ENCODE assay signal across 12 cellular contexts in genomic region chr1:160451859-160452232, GRCh38. TPM values are rescaled to one million over a fixed set of nuclear protein-coding genes. Genes with fewer than 3 reads are reported as not detected.
DNase-seq lines count a peak whose midpoint lies in the region; ATAC-seq, FAIRE-seq and TF ChIP-seq lines count a peak whose summit lies in the region.
"Had no signal": no experiment of that assay in that cellular context is flagged by ENCODE, and none has a peak within 500 bp of the region (broad histone marks: within the 10 kb centered on the region; RNA-seq: fewer than 3 reads in every experiment).

No MANE protein-coding gene starts in this region.

- no peaks in the 10 kb centered on the region for H3K27me3 ChIP-seq in ovary
- H3K27me3 ChIP-seq: MG63 had no signal

- DNase-seq in A549 (ENCODE audit: low read depth in 1 of 2, low spot score in 1 of 2): no peak
- DNase-seq in OCI-LY7 (ENCODE audit: low spot score): no peak
- DNase-seq in C1 segment of cervical spinal cord (lab: John Stamatoyannopoulos, UW): no peak
- DNase-seq in ovary: no peak
- DNase-seq in endothelial cell (ENCODE audit: low spot score): no peak
- DNase-seq in NCI-H1930 (lab: John Stamatoyannopoulos, UW): no peak
- DNase-seq: MG63, NCI-H69, retina had no signal

- TF ChIP-seq EP300 in A549 (IDR thresholded peaks at IDR 0.05) (no peak), ovary (IDR thresholded peaks at IDR 0.05) (no peak)

- no peak for TF ChIP-seq CTCF in A549 (IDR thresholded peaks at IDR 0.05)
- TF ChIP-seq CTCF in OCI-LY7 (conservative IDR thresholded peaks at IDR 0.05; ENCODE audit: low read length): no peak
- no peak for TF ChIP-seq CTCF in ovary (IDR thresholded peaks at IDR 0.05)
- no peak for TF ChIP-seq CTCF in endothelial cell (IDR thresholded peaks at IDR 0.05; ENCODE audit: unreplicated experiment)

- no peak for TF ChIP-seq RAD21 in A549 (conservative IDR thresholded peaks at IDR 0.05 in 1 of 2, IDR thresholded peaks at IDR 0.05 in 1 of 2)

- H3K27ac ChIP-seq in A549: no peak overlapping the region
- H3K27ac ChIP-seq in OCI-LY7 (ENCODE audit: low read depth, low read length, poor library complexity, severe bottlenecking): no peak overlapping the region
- no peak overlapping the region for H3K27ac ChIP-seq in ovary
- H3K27ac ChIP-seq: thoracic aorta had no signal

- CTCF ChIA-PET in A549 (lab: Yijun Ruan, JAX): interaction anchor here (1.1 to 1.5 kb wide), 3 partner anchors 10 to 155 kb away, joined by 4 to 7 read pairs (median 4); no protein-coding TSS in a partner anchor
- CTCF ChIA-PET in OCI-LY7 (lab: Charles Lee; ENCODE audit: unreplicated experiment): interaction anchor here (0.6 to 1.3 kb wide), 6 partner anchors 9 to 93 kb away, joined by 3 to 5 read pairs (median 4); no protein-coding TSS in a partner anchor

- no peak overlapping the region for H3K4me3 ChIP-seq in A549
- no peak overlapping the region for H3K4me3 ChIP-seq in OCI-LY7 (ENCODE audit: low read depth, low read length, poor library complexity, severe bottlenecking)
- H3K4me3 ChIP-seq in ovary: no peak overlapping the region
- H3K4me3 ChIP-seq: MG63, thoracic aorta had no signal

- WGBS in A549 (ENCODE audit: missing lambda C conversion rate): 52% methylated on average over 1 of the region's 1 CpG
- WGBS in ovary, 3 donors: 73 to 74% (median 74%) methylated on average over 1 of the region's 1 CpG

- no peak for TF ChIP-seq POLR2A in A549 (IDR thresholded peaks at IDR 0.05; ENCODE audit: low read length)
- TF ChIP-seq POLR2A in ovary (IDR thresholded peaks at IDR 0.05): no peak

- H3K36me3 Mint-ChIP-seq in endothelial cell (ENCODE audit: low read depth, unreplicated experiment): no peaks in the 10 kb centered on the region

- no peak overlapping the region for H3K4me3 Mint-ChIP-seq in endothelial cell (ENCODE audit: unreplicated experiment)

- no peak for FAIRE-seq in A549 (lab: Jason Lieb, UNC)

- no peaks in the 10 kb centered on the region for H3K9me3 Mint-ChIP-seq in endothelial cell (ENCODE audit: unreplicated experiment)

- no peak for ATAC-seq in A549
- peak; percentile 36 for ATAC-seq in GM18517 (IDR thresholded peaks at IDR 0.05; ENCODE audit: unreplicated experiment)
- ATAC-seq in HG02610 (IDR thresholded peaks at IDR 0.05; ENCODE audit: unreplicated experiment): peak; percentile 15

- H3K27me3 Mint-ChIP-seq in endothelial cell (ENCODE audit: unreplicated experiment): peaks cover 2% of the 10 kb centered on the region

- no peaks in the 10 kb centered on the region for H4K20me1 ChIP-seq in OCI-LY7 (ENCODE audit: insufficient read depth, low read length)

- H3K4me1 ChIP-seq in A549 (peaks cover 8% of the 10 kb centered on the region; the same call in 1 of the 3 replicates), OCI-LY7 (ENCODE audit: insufficient read depth, low read length, poor library complexity, severe bottlenecking) (peaks cover 28% of the 10 kb centered on the region), ovary (ENCODE audit: insufficient read depth) (no peaks in the 10 kb centered on the region)

- POLR2A ChIA-PET in A549 (lab: Yijun Ruan, JAX) (no interaction called here), OCI-LY7 (lab: Charles Lee) (interaction anchor here (0.7 to 3.1 kb wide), 13 partner anchors 8 to 115 kb away, joined by 3 to 40 read pairs (median 5); no protein-coding TSS in a partner anchor)

- intact Hi-C loops in OCI-LY7 (cut with micrococcal nuclease; ENCODE audit: unreplicated experiment): no loop called here
- intact Hi-C loops in ovary (cut with DNase I): no loop called here

- H3K4me2 ChIP-seq in A549 (peak overlapping the region; percentile 22; the same call in 1 of the 3 replicates), OCI-LY7 (ENCODE audit: low read length) (peak overlapping the region; percentile 25; the same call in 1 of the 2 replicates)

- H3K9me2 ChIP-seq in OCI-LY7 (ENCODE audit: insufficient read depth, low read length): no peaks in the 10 kb centered on the region

- no TSS peak for BruUV-seq in OCI-LY7 (replicated peaks; lab: Mats Ljungman, UMichigan)

- H3K4me1 Mint-ChIP-seq in endothelial cell (ENCODE audit: unreplicated experiment): peaks cover 6% of the 10 kb centered on the region

- no peaks in the 10 kb centered on the region; the same call in 1 of the 2 replicates for H3K36me3 ChIP-seq in OCI-LY7 (ENCODE audit: insufficient read depth, low read length)
- H3K36me3 ChIP-seq in ovary: no peaks in the 10 kb centered on the region
- H3K36me3 ChIP-seq: MG63, thoracic aorta had no signal

- no peak overlapping the region for H3K27ac Mint-ChIP-seq in endothelial cell (ENCODE audit: unreplicated experiment)

- H2AFZ ChIP-seq in OCI-LY7 (ENCODE audit: low read length): peak overlapping the region; percentile 85; the same call in 1 of the 2 replicates

- no peaks in the 10 kb centered on the region for H3K9me3 ChIP-seq in A549
- H3K9me3 ChIP-seq in OCI-LY7 (ENCODE audit: low read length): no peaks in the 10 kb centered on the region; the same call in 1 of the 2 replicates
- no peaks in the 10 kb centered on the region for H3K9me3 ChIP-seq in ovary
- H3K9me3 ChIP-seq: MG63, thoracic aorta had no signal

- no peaks in the 10 kb centered on the region for H3K79me2 ChIP-seq in OCI-LY7 (ENCODE audit: insufficient read depth, low read depth, low read length)

TF ChIP-seq in A549, 52 proteins besides CTCF, POLR2A, EP300 and RAD21:
- TF ChIP-seq KDM1A (IDR thresholded peaks at IDR 0.05; ENCODE audit: low read depth) (no peak), ZSCAN20 (CRISPR knock-in tag; IDR thresholded peaks at IDR 0.05) (no peak), MAFK (IDR thresholded peaks at IDR 0.05; ENCODE audit: partially characterized antibody) (no peak), GATA3 (IDR thresholded peaks at IDR 0.05; ENCODE audit: borderline replicate concordance) (no peak), HDAC2 (IDR thresholded peaks at IDR 0.05) (no peak), TFCP2L1 (CRISPR knock-in tag; IDR thresholded peaks at IDR 0.05) (no peak), HOXB5 (CRISPR knock-in tag; IDR thresholded peaks at IDR 0.05) (no peak), NFE2L2 (conservative IDR thresholded peaks at IDR 0.05; ENCODE audit: low read length) (no peak)
TF ChIP-seq in A549: peak in this region for 0.

RNA-seq across cellular contexts. Expression of gene VANGL2, which starts 51.5 kb away (rescaled TPM):
- polyA plus RNA-seq in A549 (2011; rRNA removed) (3.9 and 4.5 TPM in 2 replicates), A549 (2017; fragmentation: RNase III; extraction: RNeasy Plus Mini Kit Qiagen cat#74134 plus additional on column Dnase treatment) (2.9 to 4.2 TPM (median 4.1 TPM) in 3 replicates), ovary (1 to 10 TPM; 7.1 to 8.1 TPM)
- polyA plus RNA-seq in A549 (2012; cell fraction: cytosol; rRNA removed): 1.5 and 2.1 TPM in 2 replicates
- polyA plus RNA-seq in A549 (2012; cell fraction: nucleus; rRNA removed): 3.7 and 4.6 TPM in 2 replicates
- polyA minus RNA-seq in A549 (2011; rRNA and poly(A)+ RNA removed): 3.3 TPM in 2 replicates
- 1.5 and 2.6 TPM in 2 replicates for total RNA-seq in OCI-LY7 (2014; rRNA removed; shearing (Covaris generic))
- total RNA-seq in OCI-LY7 (2022) (1.5 and 2.9 TPM in 2 replicates), ovary (10 to 100 TPM in 3 of 7 donors, 1 to 10 TPM in 4; 5.6 to 18.4 (median 10.0) TPM), endothelial cell (ENCODE audit: unreplicated experiment) (79.8 TPM)

Comparison
In these comparisons a context has a peak if more than half of its experiments do, and no peak if none do; other contexts are left out.
1. ATAC-seq: peak in GM18517 (single experiment) and HG02610 (single experiment); none in A549 (0 of 2).